Comparison of ENCODE assay signal across 8 cellular contexts in the genomic region with DNA sequence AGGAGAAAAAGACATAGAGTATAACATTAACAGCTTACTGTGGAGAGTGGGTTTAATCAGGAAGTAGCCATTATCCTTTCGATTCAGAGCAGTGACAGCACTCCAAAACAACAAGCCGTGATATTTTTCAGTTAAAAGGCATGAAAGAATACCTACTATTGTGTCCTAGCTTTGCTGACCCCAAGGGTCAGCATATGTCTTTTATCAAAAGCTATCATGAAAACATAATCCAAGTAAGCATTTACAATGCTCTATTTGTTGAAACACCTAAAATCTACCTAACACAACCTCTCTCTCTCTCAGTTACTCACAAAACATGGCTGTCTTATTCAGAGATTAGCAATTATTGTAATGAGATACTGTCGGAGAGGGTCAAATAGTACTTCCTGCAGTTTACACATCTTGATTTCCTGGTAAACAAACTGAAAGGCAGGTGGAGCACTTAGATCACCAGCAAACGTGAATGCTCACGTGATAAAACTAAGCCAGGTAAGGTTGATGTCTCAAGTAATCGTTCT.
DNase-seq lines count a peak whose midpoint lies in the region; ATAC-seq, FAIRE-seq and TF ChIP-seq lines count a peak whose summit lies in the region.

No MANE protein-coding gene starts in this region.

- H3K4me3 ChIP-seq in A549, result peak overlapping the region; percentile 40
- peak overlapping the region; percentile 66 for H3K4me3 ChIP-seq in GM12864 (ENCODE audit: low read depth, low read length)
- peak overlapping the region; percentile 25 for H3K4me3 ChIP-seq in HFF-Myc (replicated peaks; ENCODE audit: low read depth, low read length)
- peak overlapping the region; percentile 26 for H3K4me3 ChIP-seq in SJSA1
- peak overlapping the region; percentile 65 for H3K4me3 ChIP-seq in effector memory CD4-positive, alpha-beta T cell (ENCODE audit: insufficient read depth, low read depth, low read length, poor library complexity, severe bottlenecking)
- peak overlapping the region; percentile 25 to 28 for H3K4me3 ChIP-seq in uterus

- DNase-seq in A549 (ENCODE audit: low read depth in 1 of 2, low spot score in 1 of 2), result peak; percentile 18 to 67
- peak; percentile 51 for DNase-seq in GM12864 (ENCODE audit: low read depth)
- no peak for DNase-seq in HFF-Myc (ENCODE audit: extremely low read depth, low read depth)
- peak; percentile 66 for DNase-seq in M059J (ENCODE audit: low read depth)
- peak in 1 of 2 experiments; percentile 47 for DNase-seq in SJSA1 (ENCODE audit: low read depth in 1 of 2, low spot score in 2 of 2)
- no peak for DNase-seq in effector memory CD4-positive, alpha-beta T cell
- no peak for DNase-seq in mesothelial cell of epicardium (ENCODE audit: low spot score in 2 of 2, unreplicated experiment in 2 of 2)
- no peak for DNase-seq in uterus

- H3K36me3 Mint-ChIP-seq in mesothelial cell of epicardium, result peaks cover 5% of the 10 kb centered on the region

- intact Hi-C loops in uterus (cut with DNase I; ENCODE audit: low total_unique reads), result no loop called here

- H3K27ac ChIP-seq in A549 (peak overlapping the region; percentile 53 to 67), SJSA1 (peak overlapping the region; percentile 28), uterus (peak overlapping the region; percentile 74 to 86)
- peak overlapping the region; percentile 59 for H3K27ac ChIP-seq in effector memory CD4-positive, alpha-beta T cell (ENCODE audit: insufficient read depth, low read length, poor library complexity, severe bottlenecking)

- 3% methylated on average over 6 of the region's 6 CpGs for WGBS in A549 (ENCODE audit: missing lambda C conversion rate)

- CTCF ChIA-PET in A549 (lab: Yijun Ruan, JAX), result interaction anchor here (0.6 to 1.2 kb wide), 3 partner anchors 101 to 214 kb away, joined by 3 read pairs; no protein-coding TSS in a partner anchor

- no peak for TF ChIP-seq EP300 in A549 (IDR thresholded peaks at IDR 0.05)

- peak overlapping the region; percentile 88 for H3K4me2 ChIP-seq in A549

- H3K9me3 ChIP-seq in A549 (no peaks in the 10 kb centered on the region), SJSA1 (replicated peaks) (no peaks in the 10 kb centered on the region), uterus (no peaks in the 10 kb centered on the region)
- no peaks in the 10 kb centered on the region for H3K9me3 ChIP-seq in effector memory CD4-positive, alpha-beta T cell (ENCODE audit: control insufficient read depth, low read length)

- H3K27me3 ChIP-seq in SJSA1 (replicated peaks) (no peaks in the 10 kb centered on the region), uterus (no peaks in the 10 kb centered on the region)
- H3K27me3 ChIP-seq in effector memory CD4-positive, alpha-beta T cell (replicated peaks; ENCODE audit: control insufficient read depth, insufficient read depth, low read length, poor library complexity, severe bottlenecking), result no peaks in the 10 kb centered on the region

- TF ChIP-seq CTCF in A549 (IDR thresholded peaks at IDR 0.05) (no peak; the same call in 2 of the 3 replicates), GM12864 (IDR thresholded peaks at IDR 0.05; ENCODE audit: low read depth, low read length, missing control alignments) (no peak), HFF-Myc (IDR thresholded peaks at IDR 0.05; ENCODE audit: low read depth, low read length, missing control alignments) (no peak), mesothelial cell of epicardium (IDR thresholded peaks at IDR 0.05; ENCODE audit: unreplicated experiment) (no peak), uterus (IDR thresholded peaks at IDR 0.05) (no peak)

- peaks cover 45% of the 10 kb centered on the region for H3K4me1 Mint-ChIP-seq in mesothelial cell of epicardium

- peak overlapping the region; percentile 90 for H3K27ac Mint-ChIP-seq in mesothelial cell of epicardium

- H3K27me3 Mint-ChIP-seq in mesothelial cell of epicardium (ENCODE audit: low read depth), result no peaks in the 10 kb centered on the region

- POLR2A ChIA-PET in A549 (lab: Yijun Ruan, JAX), result interaction anchor here (0.9 kb wide), 1 partner anchor 99 kb away, joined by 4 read pairs; no protein-coding TSS in a partner anchor

- peak; percentile 34 to 40; a peak in 3 of 5 replicates for TF ChIP-seq RAD21 in A549 (conservative IDR thresholded peaks at IDR 0.05 in 1 of 2, IDR thresholded peaks at IDR 0.05 in 1 of 2)

- peak overlapping the region; percentile 69 for H3K4me3 Mint-ChIP-seq in mesothelial cell of epicardium

- TF ChIP-seq POLR2A in A549 (IDR thresholded peaks at IDR 0.05; ENCODE audit: low read length) (no peak), uterus (IDR thresholded peaks at IDR 0.05) (no peak)

- ATAC-seq in A549, result peak; percentile 80 to 85

- H3K9me3 Mint-ChIP-seq in mesothelial cell of epicardium, result peaks cover 6% of the 10 kb centered on the region

- peak; percentile 7 for FAIRE-seq in A549 (lab: Jason Lieb, UNC)

- H3K36me3 ChIP-seq in SJSA1 (no peaks in the 10 kb centered on the region), uterus (no peaks in the 10 kb centered on the region)
- H3K36me3 ChIP-seq in effector memory CD4-positive, alpha-beta T cell (ENCODE audit: control insufficient read depth, insufficient read depth, low read length), result no peaks in the 10 kb centered on the region

- H3K4me1 ChIP-seq in A549 (peaks cover 22% of the 10 kb centered on the region; the same call in 2 of the 3 replicates), SJSA1 (replicated peaks) (peaks cover 3% of the 10 kb centered on the region; the same call in 1 of the 2 replicates), uterus (peaks cover 0 to 4% of the 10 kb centered on the region in 2 donors)
- no peaks in the 10 kb centered on the region for H3K4me1 ChIP-seq in effector memory CD4-positive, alpha-beta T cell (ENCODE audit: control insufficient read depth, insufficient read depth, low read length, poor library complexity, severe bottlenecking)

TF ChIP-seq in A549, 52 proteins besides CTCF, POLR2A, EP300 and RAD21:
- TF ChIP-seq BHLHE40 (IDR thresholded peaks at IDR 0.05; ENCODE audit: low read depth, low read length) (0 out of 2 replicates have a peak, but pooled peaks have one; percentile 37), CHD2 (IDR thresholded peaks at IDR 0.05; ENCODE audit: low read length, partially characterized antibody) (no peak), FOSB (CRISPR knock-in tag; IDR thresholded peaks at IDR 0.05) (no peak), ZSCAN20 (CRISPR knock-in tag; IDR thresholded peaks at IDR 0.05) (no peak), HOXB5 (CRISPR knock-in tag; IDR thresholded peaks at IDR 0.05) (no peak), PHF8 (IDR thresholded peaks at IDR 0.05; ENCODE audit: borderline replicate concordance, low read depth) (no peak), TFCP2L1 (CRISPR knock-in tag; IDR thresholded peaks at IDR 0.05) (no peak), FOSL2 (IDR thresholded peaks at IDR 0.05) (no peak), FOSL2 (CRISPR knock-in tag; IDR thresholded peaks at IDR 0.05) (0 out of 2 replicates have a peak, but pooled peaks have one; percentile 20), EHMT2 (IDR thresholded peaks at IDR 0.05; ENCODE audit: low read depth) (no peak)
- TF ChIP-seq, protein P1, sequence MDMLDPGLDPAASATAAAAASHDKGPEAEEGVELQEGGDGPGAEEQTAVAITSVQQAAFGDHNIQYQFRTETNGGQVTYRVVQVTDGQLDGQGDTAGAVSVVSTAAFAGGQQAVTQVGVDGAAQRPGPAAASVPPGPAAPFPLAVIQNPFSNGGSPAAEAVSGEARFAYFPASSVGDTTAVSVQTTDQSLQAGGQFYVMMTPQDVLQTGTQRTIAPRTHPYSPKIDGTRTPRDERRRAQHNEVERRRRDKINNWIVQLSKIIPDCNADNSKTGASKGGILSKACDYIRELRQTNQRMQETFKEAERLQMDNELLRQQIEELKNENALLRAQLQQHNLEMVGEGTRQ (IDR thresholded peaks at IDR 0.05), result peak; percentile 61; the same call in 1 of the 2 replicates
TF ChIP-seq in A549: peak in this region for 3.

Comparison
In these comparisons a context has a peak if more than half of its experiments do, and no peak if none do; other contexts are left out.
1. DNase-seq: peak in A549 (2 of 2), GM12864 (single experiment) and M059J (single experiment); none in HFF-Myc (single experiment), effector memory CD4-positive, alpha-beta T cell (0 of 3), mesothelial cell of epicardium (0 of 2) and uterus (0 of 2).
2. H3K27ac ChIP-seq: peak in every context shown above with its lines; median percentile 80 in uterus; 60 in A549; 59 in effector memory CD4-positive, alpha-beta T cell; 28 in SJSA1.
3. Peak in every context shown above with its lines, with median percentiles within 50 percentile points of each other: H3K4me3 ChIP-seq.